Comparison of ENCODE assay signal across 12 cellular contexts in genomic region chr5:95949810-95950209, GRCh38. TPM values are rescaled to one million over a fixed set of nuclear protein-coding genes. Genes with fewer than 3 reads are reported as not detected.
DNase-seq lines count a peak whose midpoint lies in the region; ATAC-seq and TF ChIP-seq lines count a peak whose summit lies in the region.
"Had no signal": no experiment of that assay in that cellular context is flagged by ENCODE, and none has a peak within 500 bp of the region (broad histone marks: within the 10 kb centered on the region; RNA-seq: fewer than 3 reads in every experiment).

No MANE protein-coding gene starts in this region.

- DNase-seq in activated T-cell treated with anti-CD3 and anti-CD28 coated beads, Interleukin-2, amount 50 U/mL, for 72 hours: no peak
- DNase-seq in activated T-cell treated with anti-CD3 and anti-CD28 coated beads for 4 hours: no peak
- DNase-seq in osteocyte (ENCODE audit: extremely low spot score, unreplicated experiment): no peak
- DNase-seq in iPS-NIHi7 (ENCODE audit: extremely low spot score): no peak
- no peak for DNase-seq in activated naive CD4-positive, alpha-beta T cell treated with anti-CD3 and anti-CD28 coated beads, Interleukin-2, amount 50 U/mL, for 72 hours (ENCODE audit: low spot score in 2 of 2)
- no peak for DNase-seq in head of caudate nucleus
- DNase-seq: lower lobe of right lung, SIG-M5, transverse colon had no signal

- intact Hi-C loops in head of caudate nucleus (cut with DNase I): no loop called here

- no peaks in the 10 kb centered on the region for H3K9me3 Mint-ChIP-seq in activated T-cell treated with anti-CD3 and anti-CD28 coated beads, Interleukin-2, amount 50 U/mL, for 72 hours
- peaks cover 12% of the 10 kb centered on the region for H3K9me3 Mint-ChIP-seq in osteocyte (ENCODE audit: unreplicated experiment)
- no peaks in the 10 kb centered on the region for H3K9me3 Mint-ChIP-seq in activated naive CD4-positive, alpha-beta T cell treated with anti-CD3 and anti-CD28 coated beads, Interleukin-2, amount 50 U/mL, for 72 hours

- H3K4me1 Mint-ChIP-seq in activated T-cell treated with anti-CD3 and anti-CD28 coated beads, Interleukin-2, amount 50 U/mL, for 72 hours (ENCODE audit: low read depth): peaks cover 41% of the 10 kb centered on the region
- peaks cover 62% of the 10 kb centered on the region for H3K4me1 Mint-ChIP-seq in osteocyte (ENCODE audit: unreplicated experiment)

- H3K36me3 Mint-ChIP-seq in activated T-cell treated with anti-CD3 and anti-CD28 coated beads, Interleukin-2, amount 50 U/mL, for 72 hours (ENCODE audit: insufficient read depth in 2 of 2): peaks cover 12 to 22% of the 10 kb centered on the region in 2 donors
- peaks cover 30% of the 10 kb centered on the region for H3K36me3 Mint-ChIP-seq in osteocyte (ENCODE audit: unreplicated experiment)
- H3K36me3 Mint-ChIP-seq in activated naive CD4-positive, alpha-beta T cell treated with anti-CD3 and anti-CD28 coated beads, Interleukin-2, amount 50 U/mL, for 72 hours: peaks cover 18 to 42% of the 10 kb centered on the region in 2 donors

- TF ChIP-seq CTCF in osteocyte (IDR thresholded peaks at IDR 0.05): no peak

- H3K4me3 Mint-ChIP-seq in activated T-cell treated with anti-CD3 and anti-CD28 coated beads, Interleukin-2, amount 50 U/mL, for 72 hours: peak overlapping the region; percentile 33 to 38
- H3K4me3 Mint-ChIP-seq in osteocyte (ENCODE audit: unreplicated experiment): peak overlapping the region; percentile 20
- H3K4me3 Mint-ChIP-seq: activated naive CD8-positive, alpha-beta T cell had no signal

- peak; percentile 25 to 38 for ATAC-seq in activated T-cell treated with anti-CD3 and anti-CD28 coated beads, Interleukin-2, amount 50 U/mL, for 72 hours (replicated peaks in 1 of 2)
- ATAC-seq in GM21723 (IDR thresholded peaks at IDR 0.05; ENCODE audit: unreplicated experiment) (peak; percentile 58), HG03196 (IDR thresholded peaks at IDR 0.05; ENCODE audit: unreplicated experiment) (peak; percentile 83)
- no peak for ATAC-seq in activated naive CD4-positive, alpha-beta T cell treated with anti-CD3 and anti-CD28 coated beads, Interleukin-2, amount 50 U/mL, for 72 hours
- ATAC-seq: lower lobe of right lung had no signal

- H3K27ac Mint-ChIP-seq in activated T-cell treated with anti-CD3 and anti-CD28 coated beads, Interleukin-2, amount 50 U/mL, for 72 hours: peak overlapping the region; percentile 21
- H3K27ac Mint-ChIP-seq in osteocyte (ENCODE audit: unreplicated experiment): peak overlapping the region; percentile 53
- no peak overlapping the region for H3K27ac Mint-ChIP-seq in activated naive CD4-positive, alpha-beta T cell treated with anti-CD3 and anti-CD28 coated beads, Interleukin-2, amount 50 U/mL, for 72 hours
- H3K27ac Mint-ChIP-seq: activated naive CD8-positive, alpha-beta T cell had no signal

- H3K27me3 Mint-ChIP-seq in activated T-cell treated with anti-CD3 and anti-CD28 coated beads, Interleukin-2, amount 50 U/mL, for 72 hours (ENCODE audit: low read depth): no peaks in the 10 kb centered on the region
- H3K27me3 Mint-ChIP-seq in osteocyte (ENCODE audit: unreplicated experiment): no peaks in the 10 kb centered on the region
- H3K27me3 Mint-ChIP-seq: activated naive CD8-positive, alpha-beta T cell had no signal

RNA-seq across cellular contexts. Expression of gene ELL2, which starts 11.8 kb away (rescaled TPM):
- total RNA-seq in activated T-cell treated with anti-CD3 and anti-CD28 coated beads, Interleukin-2, amount 50 U/mL, for 72 hours: 100 to 1,000 TPM in 1 of 2 donors, 10 to 100 TPM in 1; 76.3 to 113 TPM
- 50.7 and 50.8 TPM in 2 replicates for total RNA-seq in osteocyte
- total RNA-seq in activated naive CD4-positive, alpha-beta T cell treated with anti-CD3 and anti-CD28 coated beads, Interleukin-2, amount 50 U/mL, for 72 hours: 100 to 1,000 TPM in 1 of 2 donors, 10 to 100 TPM in 1; 41.1 to 110 TPM

Comparison
In these comparisons a context has a peak if more than half of its experiments do, and no peak if none do; other contexts are left out.
1. ATAC-seq: peak in activated T-cell treated with anti-CD3 and anti-CD28 coated beads, Interleukin-2, amount 50 U/mL, for 72 hours (2 of 2), GM21723 (single experiment) and HG03196 (single experiment); none in activated naive CD4-positive, alpha-beta T cell treated with anti-CD3 and anti-CD28 coated beads, Interleukin-2, amount 50 U/mL, for 72 hours (0 of 2).
2. H3K27ac Mint-ChIP-seq: peak in activated T-cell treated with anti-CD3 and anti-CD28 coated beads, Interleukin-2, amount 50 U/mL, for 72 hours (single experiment) and osteocyte (single experiment); none in activated naive CD4-positive, alpha-beta T cell treated with anti-CD3 and anti-CD28 coated beads, Interleukin-2, amount 50 U/mL, for 72 hours (0 of 2).